In the genomic region with DNA sequence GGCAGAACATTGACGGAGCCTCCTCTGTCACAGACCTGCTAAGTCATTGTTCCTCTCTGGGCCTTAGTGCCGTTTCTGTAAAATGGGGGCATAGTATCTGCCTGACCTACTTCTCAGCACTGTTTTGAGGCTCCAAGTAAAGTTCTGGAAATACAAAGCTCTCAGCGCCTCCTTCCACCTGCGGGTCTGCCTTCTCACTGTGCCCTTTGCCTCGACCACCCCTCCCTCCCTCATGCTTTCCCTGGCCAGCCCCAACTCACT, we compare ENCODE assay signal across 12 cellular contexts. TPM values are rescaled to one million over a fixed set of nuclear protein-coding genes. Genes with fewer than 3 reads are reported as not detected.
DNase-seq lines count a peak whose midpoint lies in the region; ATAC-seq and TF ChIP-seq lines count a peak whose summit lies in the region.
"Had no signal": no experiment of that assay in that cellular context is flagged by ENCODE, and none has a peak within 500 bp of the region (broad histone marks: within the 10 kb centered on the region; RNA-seq: fewer than 3 reads in every experiment).

No MANE protein-coding gene starts in this region.

- no peaks in the 10 kb centered on the region for H3K27me3 ChIP-seq in GM23338 (ENCODE audit: insufficient read depth)
- H3K27me3 ChIP-seq in body of pancreas = no peaks in the 10 kb centered on the region
- H3K27me3 ChIP-seq in left lung = no peaks in the 10 kb centered on the region
- H3K27me3 ChIP-seq in sigmoid colon = no peaks in the 10 kb centered on the region

- no peaks in the 10 kb centered on the region for H4K20me1 ChIP-seq in GM23338 (replicated peaks; ENCODE audit: insufficient read depth)

- peak overlapping the region; percentile 71; the same call in 1 of the 2 replicates for H3K27ac Mint-ChIP-seq in GM23338
- H3K27ac Mint-ChIP-seq: T-helper 2 cell treated with Interferon-gamma antibody and Interleukin-4, amounts not matched to agents 5 μg/mL and 100 μg/mL, for 36 hours had no signal

- H3K4me3 Mint-ChIP-seq in GM23338 = no peak overlapping the region; the same call in 2 of the 3 replicates
- H3K4me3 Mint-ChIP-seq: T-helper 2 cell treated with Interferon-gamma antibody and Interleukin-4, amounts not matched to agents 5 μg/mL and 100 μg/mL, for 36 hours had no signal

- ATAC-seq in GM23338 (no peak), body of pancreas (no peak), left lung (no peak), GM19463 (IDR thresholded peaks at IDR 0.05; ENCODE audit: unreplicated experiment) (no peak)

- H3K79me2 ChIP-seq in GM23338 (replicated peaks; ENCODE audit: insufficient read depth) = no peaks in the 10 kb centered on the region

- no peak overlapping the region for H3K4me3 ChIP-seq in GM23338
- H3K4me3 ChIP-seq in body of pancreas = no peak overlapping the region
- H3K4me3 ChIP-seq in left lung = no peak overlapping the region
- no peak overlapping the region for H3K4me3 ChIP-seq in sigmoid colon

- H3K36me3 ChIP-seq in GM23338 (ENCODE audit: insufficient read depth) (no peaks in the 10 kb centered on the region), body of pancreas (replicated peaks in 1 of 2; ENCODE audit: insufficient read depth in 1 of 2, low read depth in 2 of 2) (no peaks in the 10 kb centered on the region), left lung (no peaks in the 10 kb centered on the region), sigmoid colon (no peaks in the 10 kb centered on the region)

- H3K9me3 ChIP-seq in body of pancreas (no peaks in the 10 kb centered on the region), left lung (no peaks in the 10 kb centered on the region), sigmoid colon (no peaks in the 10 kb centered on the region)

- no peaks in the 10 kb centered on the region for H3K36me3 Mint-ChIP-seq in GM23338 (ENCODE audit: low read depth)

- H3K9me2 ChIP-seq in GM23338 (ENCODE audit: insufficient read depth) = no peaks in the 10 kb centered on the region

- H3K4me2 ChIP-seq in GM23338 = no peak overlapping the region

- peaks cover 3% of the 10 kb centered on the region for H3F3A ChIP-seq in GM23338 (replicated peaks; ENCODE audit: low read depth)

- peaks cover 15% of the 10 kb centered on the region for H3K27me3 Mint-ChIP-seq in GM23338 (ENCODE audit: insufficient read depth, low read depth, poor library complexity)

- no peak for TF ChIP-seq EP300 in sigmoid colon (IDR thresholded peaks at IDR 0.05)

- 55 to 85% methylated on average over 5 of the region's 5 CpGs for whole genome bisulfite sequencing in body of pancreas, 2 donors
- 58 to 67% methylated on average over 5 of the region's 5 CpGs for WGBS in sigmoid colon, 2 donors

- no peak for DNase-seq in GM23338 (ENCODE audit: low spot score)
- no peak for DNase-seq in body of pancreas
- no peak for DNase-seq in left lung
- no peak for DNase-seq in sigmoid colon
- DNase-seq in HT-29 (ENCODE audit: low spot score) = no peak
- DNase-seq in CD1c-positive myeloid dendritic cell (ENCODE audit: extremely low spot score) = no peak
- no peak for DNase-seq in nucleus accumbens (lab: John Stamatoyannopoulos, UW)
- DNase-seq: DMS79 treated with DMSO at 0.1 percent for 48 hours, NCI-H1417 had no signal

- H2AFZ ChIP-seq in GM23338 = peak overlapping the region; percentile 90

- H3K9me3 Mint-ChIP-seq in GM23338 = no peaks in the 10 kb centered on the region; the same call in 2 of the 3 replicates
- H3K9me3 Mint-ChIP-seq: T-helper 2 cell treated with Interferon-gamma antibody and Interleukin-4, amounts not matched to agents 5 μg/mL and 100 μg/mL, for 36 hours had no signal

- H3K4me1 ChIP-seq in GM23338 (ENCODE audit: insufficient read depth) (peaks cover 17% of the 10 kb centered on the region), body of pancreas (peaks cover 11% of the 10 kb centered on the region), left lung (peaks cover 13% of the 10 kb centered on the region in 2 donors), sigmoid colon (peaks cover 0 to 29% (median 26%) of the 10 kb centered on the region in 4 donors)

- H3K4me1 Mint-ChIP-seq in GM23338 = peaks cover 23% of the 10 kb centered on the region

- intact Hi-C loops in body of pancreas (cut with DNase I) (no loop called here), left lung (cut with DNase I) (no loop called here), sigmoid colon (cut with DNase I) (no loop called here)

- TF ChIP-seq POLR2A in body of pancreas (IDR thresholded peaks at IDR 0.05) = no peak
- no peak for TF ChIP-seq POLR2A in sigmoid colon (IDR thresholded peaks at IDR 0.05)

- peak overlapping the region; percentile 63; the same call in 1 of the 2 replicates for H3K27ac ChIP-seq in GM23338 (ENCODE audit: low read depth)
- H3K27ac ChIP-seq in body of pancreas = peak overlapping the region in 3 of 4 donors; percentile 62 to 76 (median 69)
- H3K27ac ChIP-seq in left lung = peak overlapping the region; percentile 77 to 89
- peak overlapping the region; percentile 90 to 99 (median 94) for H3K27ac ChIP-seq in sigmoid colon
- H3K27ac ChIP-seq: HL-60 had no signal

- TF ChIP-seq CTCF in GM23338 (conservative IDR thresholded peaks at IDR 0.05; ENCODE audit: low read depth in 2 of 2) = no peak
- TF ChIP-seq CTCF in body of pancreas (IDR thresholded peaks at IDR 0.05) = no peak
- no peak for TF ChIP-seq CTCF in left lung (IDR thresholded peaks at IDR 0.05)
- no peak for TF ChIP-seq CTCF in sigmoid colon (IDR thresholded peaks at IDR 0.05)

TF ChIP-seq in GM23338, 12 proteins besides CTCF, POLR2A, EP300 and RAD21 (continues in another document):
- TF ChIP-seq EZH2phosphoT487 (IDR thresholded peaks at IDR 0.05; ENCODE audit: unreplicated experiment) (no peak), NANOG (IDR thresholded peaks at IDR 0.05; ENCODE audit: borderline replicate concordance) (no peak), ZNF462 (CRISPR knock-in tag; IDR thresholded peaks at IDR 0.05) (no peak), CREB1 (CRISPR knock-in tag; IDR thresholded peaks at IDR 0.05; ENCODE audit: low read depth) (no peak), POLR2AphosphoS5 (IDR thresholded peaks at IDR 0.05; ENCODE audit: low read depth) (no peak), STAT1 (IDR thresholded peaks at IDR 0.05; ENCODE audit: unreplicated experiment) (no peak), ZNF331 (CRISPR knock-in tag; IDR thresholded peaks at IDR 0.05; ENCODE audit: low read depth) (no peak)

RNA-seq across cellular contexts. Expression of gene WASF2, which starts 15.4 kb away (rescaled TPM):
- total RNA-seq in GM23338 (2014; rRNA removed; shearing (Covaris generic)) = 37.2 and 40.9 TPM in 2 replicates
- 89.5 and 95.6 TPM in 2 replicates for polyA plus RNA-seq in GM23338 (2016; fragmentation: Nextera tagmentation; extraction: Ambion mirVana)
- 10 to 100 TPM; 28.0 to 36.1 TPM for total RNA-seq in body of pancreas
- total RNA-seq in left lung = 100 to 1,000 TPM; 108 to 138 TPM
- total RNA-seq in sigmoid colon = 10 to 100 TPM; 43.9 to 63.2 (median 59.9) TPM
- 10 to 100 TPM; 30.0 to 69.6 (median 30.5) TPM for polyA plus RNA-seq in sigmoid colon
- 21.5 and 23.9 TPM in 2 replicates for total RNA-seq in HT-29 (2014; rRNA removed; shearing (Covaris generic))
